12 cellular contexts compared by ENCODE assay signal in genomic region chr3:159654183-159655134, GRCh38.
"Had no signal": no experiment of that assay in that cellular context is flagged by ENCODE, and none has a peak within 500 bp of the region (broad histone marks: within the 10 kb centered on the region; RNA-seq: fewer than 3 reads in every experiment).

No MANE protein-coding gene starts in this region.

- ATAC-seq: gastrocnemius medialis; left lung; natural killer cell treated with Interleukin-12 subunit alpha and Interleukin-12 subunit beta and Interleukin-15 and Interleukin-18, amount 100 ng/mL, for 72 hours; stimulated activated naive CD8-positive, alpha-beta T cell treated with anti-CD3 and anti-CD28 coated beads, Interleukin-15, amount 100 ng/mL, for 72 hours; upper lobe of right lung had no signal

- H3K9me3 Mint-ChIP-seq: dendritic cell treated with granulocyte-macrophage colony-stimulating factor and Interleukin-4, amounts not matched to agents 40 ng/mL and 50 ng/mL, for 4 days had no signal

- DNase-seq: activated naive CD4-positive, alpha-beta T cell; anterior cingulate cortex; gastrocnemius medialis; left lung; mesendoderm; stimulated activated naive CD8-positive, alpha-beta T cell treated with anti-CD3 and anti-CD28 coated beads, Interleukin-15, amount 100 ng/mL, for 72 hours; upper lobe of right lung had no signal

- FAIRE-seq: islet of Langerhans had no signal

- H3K4me3 ChIP-seq: breast epithelium, gastrocnemius medialis, left lung, smooth muscle cell, upper lobe of right lung had no signal

- H3K4me2 ChIP-seq: smooth muscle cell had no signal

- H3K4me3 Mint-ChIP-seq: dendritic cell treated with granulocyte-macrophage colony-stimulating factor and Interleukin-4, amounts not matched to agents 40 ng/mL and 50 ng/mL, for 4 days; natural killer cell treated with Interleukin-12 subunit alpha and Interleukin-12 subunit beta and Interleukin-15 and Interleukin-18, amount 100 ng/mL, for 72 hours; stimulated activated naive CD8-positive, alpha-beta T cell treated with anti-CD3 and anti-CD28 coated beads, Interleukin-15, amount 100 ng/mL, for 72 hours had no signal

- H3K27me3 ChIP-seq: breast epithelium, gastrocnemius medialis, left lung, upper lobe of right lung had no signal

- H3K36me3 ChIP-seq: breast epithelium, gastrocnemius medialis, left lung, upper lobe of right lung had no signal

- H3K27ac ChIP-seq: breast epithelium, gastrocnemius medialis, left lung, upper lobe of right lung had no signal

- H3K4me1 Mint-ChIP-seq: stimulated activated naive CD8-positive, alpha-beta T cell treated with anti-CD3 and anti-CD28 coated beads, Interleukin-15, amount 100 ng/mL, for 72 hours had no signal

- H3K36me3 Mint-ChIP-seq: natural killer cell treated with Interleukin-12 subunit alpha and Interleukin-12 subunit beta and Interleukin-15 and Interleukin-18, amount 100 ng/mL, for 72 hours had no signal

- H3K9me3 ChIP-seq: breast epithelium, gastrocnemius medialis, left lung, upper lobe of right lung had no signal

- H3K27me3 Mint-ChIP-seq: natural killer cell treated with Interleukin-12 subunit alpha and Interleukin-12 subunit beta and Interleukin-15 and Interleukin-18, amount 100 ng/mL, for 72 hours; stimulated activated naive CD8-positive, alpha-beta T cell treated with anti-CD3 and anti-CD28 coated beads, Interleukin-15, amount 100 ng/mL, for 72 hours had no signal

- H3K4me1 ChIP-seq: breast epithelium, gastrocnemius medialis, left lung, upper lobe of right lung had no signal

- H3K27ac Mint-ChIP-seq: dendritic cell treated with granulocyte-macrophage colony-stimulating factor and Interleukin-4, amounts not matched to agents 40 ng/mL and 50 ng/mL, for 4 days; natural killer cell treated with Interleukin-12 subunit alpha and Interleukin-12 subunit beta and Interleukin-15 and Interleukin-18, amount 100 ng/mL, for 72 hours; stimulated activated naive CD8-positive, alpha-beta T cell treated with anti-CD3 and anti-CD28 coated beads, Interleukin-15, amount 100 ng/mL, for 72 hours had no signal
